In the genomic region with DNA sequence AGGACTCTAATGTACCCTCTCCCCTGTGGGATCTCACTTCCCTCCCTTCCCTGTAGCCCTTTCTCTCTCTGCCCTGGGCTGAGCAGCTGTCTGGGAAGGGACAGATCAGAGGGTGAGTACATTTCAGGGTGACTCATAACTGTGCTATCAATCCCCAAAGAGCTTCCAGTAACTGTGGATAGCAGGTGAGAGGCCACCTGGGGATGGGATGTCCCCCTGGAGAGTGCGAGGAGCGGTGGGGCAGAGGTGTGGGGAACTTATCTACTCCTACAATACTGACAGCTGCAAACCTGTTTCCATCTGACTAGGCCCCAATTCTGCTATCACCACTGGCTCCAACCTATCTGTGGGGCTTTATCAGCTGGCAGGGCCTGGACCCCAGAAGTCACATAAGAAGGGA, we compare ENCODE assay signal across 21 cellular contexts. TPM values are rescaled to one million over a fixed set of nuclear protein-coding genes. Genes with fewer than 3 reads are reported as not detected.
DNase-seq lines count a peak whose midpoint lies in the region; ATAC-seq, FAIRE-seq and TF ChIP-seq lines count a peak whose summit lies in the region.
"Had no signal": no experiment of that assay in that cellular context is flagged by ENCODE, and none has a peak within 500 bp of the region (broad histone marks: within the 10 kb centered on the region; RNA-seq: fewer than 3 reads in every experiment).

No MANE protein-coding gene starts in this region.

- peaks cover 0 to 7% of the 10 kb centered on the region in 2 donors for H3K36me3 ChIP-seq in body of pancreas (replicated peaks in 1 of 2; ENCODE audit: insufficient read depth in 1 of 2, low read depth in 2 of 2)
- H3K36me3 ChIP-seq in mucosa of stomach (ENCODE audit: control insufficient read depth, insufficient read depth, low read length) = peaks cover 41% of the 10 kb centered on the region
- no peaks in the 10 kb centered on the region for H3K36me3 ChIP-seq in ascending aorta
- H3K36me3 ChIP-seq: cardiac muscle cell, esophagus muscularis mucosa had no signal

- TF ChIP-seq CTCF in body of pancreas (IDR thresholded peaks at IDR 0.05) (no peak), ascending aorta (IDR thresholded peaks at IDR 0.05) (no peak)

- peak; percentile 2 for DNase-seq in COLO668 (lab: John Stamatoyannopoulos, UW; ENCODE audit: unreplicated experiment)
- no peak for DNase-seq in GM12891 (ENCODE audit: insufficient read length, low spot score)
- no peak for DNase-seq in body of pancreas
- DNase-seq in germinal center (ENCODE audit: low spot score) = no peak
- DNase-seq in ascending aorta (ENCODE audit: low spot score in 2 of 2) = no peak
- DNase-seq: activated CD4-positive, alpha-beta T cell treated with anti-CD3 and anti-CD28 coated beads, Interleukin-2, amount 50 U/mL, for 4 hours; activated naive CD8-positive, alpha-beta T cell treated with anti-CD3 and anti-CD28 coated beads, Interleukin-2, amount 50 U/mL, for 24 hours; activated T-cell treated with anti-CD3 and anti-CD28 coated beads, Interleukin-2, amount 50 U/mL, for 1 hour; AML-193; dorsolateral prefrontal cortex; HFFc6; KG1; NCI-H526 treated with DMSO at 0.1 percent for 48 hours; OCI-M1; stimulated activated CD4-positive, alpha-beta T cell treated with anti-CD3 and anti-CD28 coated beads, Interleukin-2, amount 100 ng/mL, for 48 hours had no signal

- H3K27me3 ChIP-seq in body of pancreas (no peaks in the 10 kb centered on the region), mucosa of stomach (ENCODE audit: control insufficient read depth, insufficient read depth, low read length) (no peaks in the 10 kb centered on the region), ascending aorta (no peaks in the 10 kb centered on the region)
- H3K27me3 ChIP-seq: cardiac muscle cell had no signal

- ATAC-seq in body of pancreas (no peak), HG03460 (IDR thresholded peaks at IDR 0.05; ENCODE audit: unreplicated experiment) (no peak)
- ATAC-seq: activated naive CD8-positive, alpha-beta T cell treated with anti-CD3 and anti-CD28 coated beads, Interleukin-2, amount 50 U/mL, for 24 hours had no signal

- H3K4me1 ChIP-seq in body of pancreas = peaks cover 64% of the 10 kb centered on the region
- peaks cover 86% of the 10 kb centered on the region for H3K4me1 ChIP-seq in mucosa of stomach (ENCODE audit: control insufficient read depth, insufficient read depth, low read length)
- no peaks in the 10 kb centered on the region for H3K4me1 ChIP-seq in ascending aorta

- 95% methylated on average over 2 of the region's 2 CpGs; no CpG with 5 or more reads in 1 of the 2 donors for WGBS in body of pancreas, 2 donors

- intact Hi-C loops in body of pancreas (cut with DNase I) = no loop called here
- intact Hi-C loops in ascending aorta (cut with DNase I) = no loop called here

- H3K27ac ChIP-seq in body of pancreas = peak overlapping the region in 3 of 4 donors; percentile 27 to 84 (median 48)
- no peak overlapping the region for H3K27ac ChIP-seq in ascending aorta
- H3K27ac ChIP-seq: cardiac muscle cell, dorsolateral prefrontal cortex, esophagus muscularis mucosa had no signal

- no peak for TF ChIP-seq POLR2A in GM12891 (IDR thresholded peaks at IDR 0.05; ENCODE audit: low read depth, low read length)
- TF ChIP-seq POLR2A in body of pancreas (IDR thresholded peaks at IDR 0.05) = no peak

- H3K9me3 ChIP-seq in body of pancreas = no peaks in the 10 kb centered on the region
- H3K9me3 ChIP-seq in mucosa of stomach (ENCODE audit: control insufficient read depth, low read length) = no peaks in the 10 kb centered on the region
- H3K9me3 ChIP-seq in ascending aorta = no peaks in the 10 kb centered on the region
- H3K9me3 ChIP-seq: esophagus muscularis mucosa had no signal

- peak overlapping the region; percentile 4 for H3K9ac ChIP-seq in mucosa of stomach (ENCODE audit: low read length)

- H3K4me3 ChIP-seq in body of pancreas (no peak overlapping the region), mucosa of stomach (ENCODE audit: low read length) (no peak overlapping the region), ascending aorta (no peak overlapping the region)
- H3K4me3 ChIP-seq: cardiac muscle cell, dorsolateral prefrontal cortex, esophagus muscularis mucosa had no signal

- FAIRE-seq in GM12891 (lab: Jason Lieb, UNC) = peak; percentile 20
- FAIRE-seq: G401.6 had no signal

TF ChIP-seq in GM12891, 5 proteins besides CTCF, POLR2A, EP300 and RAD21:
- TF ChIP-seq POU2F2 (IDR thresholded peaks at IDR 0.05; ENCODE audit: low read depth, low read length) (no peak), TAF1 (IDR thresholded peaks at IDR 0.05; ENCODE audit: low read depth, low read length) (no peak), PAX5 (IDR thresholded peaks at IDR 0.05; ENCODE audit: insufficient read depth, low read length, severe bottlenecking) (no peak), POLR2AphosphoS5 (IDR thresholded peaks at IDR 0.05; ENCODE audit: low read depth, low read length) (no peak), SPI1 (IDR thresholded peaks at IDR 0.05; ENCODE audit: low read depth, low read length) (no peak)

RNA-seq across cellular contexts. Expression of a gene that starts 32.6 kb away (rescaled TPM):
- polyA plus RNA-seq in GM12891 (2012; ENCODE audit: low read depth, missing spikeins) = 4.7 TPM
- total RNA-seq in body of pancreas (10 to 100 TPM; 16.9 to 31.0 TPM), ascending aorta (2.6 TPM)
- total RNA-seq: glomerular endothelial cell, HFFc6 had no signal

Comparison
In these comparisons a context has a peak if more than half of its experiments do, and no peak if none do; other contexts are left out.
1. H3K27ac ChIP-seq: peak in body of pancreas (3 of 4); none in ascending aorta (0 of 2).